Comparison of ENCODE assay signal across 17 cellular contexts in genomic region chr16:7646831-7647230, GRCh38.
DNase-seq lines count a peak whose midpoint lies in the region; ATAC-seq and TF ChIP-seq lines count a peak whose summit lies in the region.
"Had no signal": no experiment of that assay in that cellular context is flagged by ENCODE, and none has a peak within 500 bp of the region (broad histone marks: within the 10 kb centered on the region; RNA-seq: fewer than 3 reads in every experiment).

No MANE protein-coding gene starts in this region.

- peak overlapping the region; percentile 82 for H3K27ac Mint-ChIP-seq in nephron progenitor cell
- no peak overlapping the region for H3K27ac Mint-ChIP-seq in activated CD4-positive, alpha-beta T cell treated with anti-CD3 and anti-CD28 coated beads for 36 hours
- H3K27ac Mint-ChIP-seq: CD4-positive, alpha-beta T cell; H9 had no signal

- H3K4me2 ChIP-seq in hepatocyte: no peak overlapping the region

- peak overlapping the region; percentile 71 for H3K4me3 Mint-ChIP-seq in nephron progenitor cell
- no peak overlapping the region for H3K4me3 Mint-ChIP-seq in activated CD4-positive, alpha-beta T cell treated with anti-CD3 and anti-CD28 coated beads for 36 hours
- H3K4me3 Mint-ChIP-seq: CD4-positive, alpha-beta T cell; H9 had no signal

- peaks cover 78% of the 10 kb centered on the region for H3K4me1 Mint-ChIP-seq in nephron progenitor cell
- no peaks in the 10 kb centered on the region for H3K4me1 Mint-ChIP-seq in activated CD4-positive, alpha-beta T cell treated with anti-CD3 and anti-CD28 coated beads for 36 hours

- POLR2A ChIA-PET in activated CD4-positive, alpha-beta T cell treated with anti-CD3 and anti-CD28 coated beads for 36 hours (lab: Charles Lee): no interaction called here

- H2AFZ ChIP-seq in hepatocyte: no peak overlapping the region

- no peaks in the 10 kb centered on the region for H3K9me2 ChIP-seq in hepatocyte (replicated peaks; ENCODE audit: insufficient read depth)

- H3K36me3 Mint-ChIP-seq in nephron progenitor cell (ENCODE audit: low read depth): no peaks in the 10 kb centered on the region
- peaks cover 1% of the 10 kb centered on the region for H3K36me3 Mint-ChIP-seq in activated CD4-positive, alpha-beta T cell treated with anti-CD3 and anti-CD28 coated beads for 36 hours (ENCODE audit: low read depth)

- no peaks in the 10 kb centered on the region for H3K79me2 ChIP-seq in hepatocyte

- H3K9me3 ChIP-seq in hepatocyte (ENCODE audit: low read depth): no peaks in the 10 kb centered on the region
- H3K9me3 ChIP-seq: Caco-2 had no signal

- H4K20me1 ChIP-seq in hepatocyte (ENCODE audit: insufficient read depth, poor library complexity, severe bottlenecking): no peaks in the 10 kb centered on the region

- peaks cover 10% of the 10 kb centered on the region for H3K27me3 Mint-ChIP-seq in nephron progenitor cell (ENCODE audit: low read depth, poor library complexity)
- H3K27me3 Mint-ChIP-seq in activated CD4-positive, alpha-beta T cell treated with anti-CD3 and anti-CD28 coated beads for 36 hours: no peaks in the 10 kb centered on the region
- H3K27me3 Mint-ChIP-seq: CD4-positive, alpha-beta T cell had no signal

- H3K4me3 ChIP-seq in hepatocyte: no peak overlapping the region
- H3K4me3 ChIP-seq: K562 had no signal

- TF ChIP-seq CTCF in hepatocyte (IDR thresholded peaks at IDR 0.05; ENCODE audit: poor library complexity): no peak
- no peak for TF ChIP-seq CTCF in nephron progenitor cell (IDR thresholded peaks at IDR 0.05)

- intact Hi-C loops in activated CD4-positive, alpha-beta T cell treated with anti-CD3 and anti-CD28 coated beads for 36 hours (cut with DNase I, micrococcal nuclease): no loop called here

- peak overlapping the region; percentile 39 for H3K27ac ChIP-seq in hepatocyte
- H3K27ac ChIP-seq: C4-2B had no signal

- H3K36me3 ChIP-seq in hepatocyte (replicated peaks; ENCODE audit: insufficient read depth, low read depth): no peaks in the 10 kb centered on the region

- DNase-seq in NCI-H69 (lab: John Stamatoyannopoulos, UW) (peak; percentile 3), hepatocyte (ENCODE audit: low spot score) (no peak), nephron progenitor cell (no peak)
- no peak for DNase-seq in activated CD4-positive, alpha-beta T cell treated with anti-CD3 and anti-CD28 coated beads for 48 hours
- no peak for DNase-seq in activated CD4-positive, alpha-beta T cell treated with anti-CD3 and anti-CD28 coated beads for 36 hours
- DNase-seq: ACHN; Caco-2; CD4-positive, alpha-beta T cell; DMS79 treated with DMSO at 0.1 percent for 48 hours; GF-D8; GOT3; H9; IMR-90 had no signal

- WGBS in hepatocyte (ENCODE audit: low lambda C conversion rate, missing lambda C conversion rate): 70% methylated on average over 6 of the region's 6 CpGs

- H3K9me3 Mint-ChIP-seq in nephron progenitor cell: no peaks in the 10 kb centered on the region
- peaks cover 19% of the 10 kb centered on the region for H3K9me3 Mint-ChIP-seq in activated CD4-positive, alpha-beta T cell treated with anti-CD3 and anti-CD28 coated beads for 36 hours (ENCODE audit: low read depth)
- H3K9me3 Mint-ChIP-seq: H9 had no signal

- H3K4me1 ChIP-seq in hepatocyte (ENCODE audit: insufficient read depth): no peaks in the 10 kb centered on the region
- H3K4me1 ChIP-seq: Caco-2 had no signal

- no peak for ATAC-seq in HG03045 (IDR thresholded peaks at IDR 0.05; ENCODE audit: unreplicated experiment)
- no peak for ATAC-seq in activated CD4-positive, alpha-beta T cell treated with anti-CD3 and anti-CD28 coated beads for 36 hours
- no peak for ATAC-seq in HG03135 (IDR thresholded peaks at IDR 0.05; ENCODE audit: unreplicated experiment)
- ATAC-seq: K562 had no signal

- CTCF ChIA-PET in activated CD4-positive, alpha-beta T cell treated with anti-CD3 and anti-CD28 coated beads for 36 hours (lab: Charles Lee): no interaction called here

- peaks cover 7% of the 10 kb centered on the region for H3K27me3 ChIP-seq in hepatocyte
